ENCODE assay signal across 13 cellular contexts in genomic region chr9:95089257-95089873, GRCh38.
DNase-seq lines count a peak whose midpoint lies in the region; FAIRE-seq and TF ChIP-seq lines count a peak whose summit lies in the region.
"Had no signal": no experiment of that assay in that cellular context is flagged by ENCODE, and none has a peak within 500 bp of the region (broad histone marks: within the 10 kb centered on the region; RNA-seq: fewer than 3 reads in every experiment).

No MANE protein-coding gene starts in this region.

- no peak overlapping the region for H3K18ac ChIP-seq in H1 (ENCODE audit: extremely low read depth, low read length)

- TF ChIP-seq EP300 in H1 (IDR thresholded peaks at IDR 0.05; ENCODE audit: borderline replicate concordance in 1 of 2, low read depth in 2 of 2, low read length in 2 of 2) (no peak), tibial nerve (IDR thresholded peaks at IDR 0.05) (no peak)

- H3K56ac ChIP-seq in H1 (replicated peaks; ENCODE audit: insufficient read length, low read depth, low read length): no peak overlapping the region

- CTCF ChIA-PET in H1 (lab: Charles Lee; ENCODE audit: partially characterized antibody): interaction anchor here (0.7 to 2.8 kb wide), 11 partner anchors 13 to 409 kb away, joined by 3 to 20 read pairs (median 3); no protein-coding TSS in a partner anchor

- H3K4me1 Mint-ChIP-seq in neural progenitor cell: peaks cover 83% of the 10 kb centered on the region

- H3K9me2 ChIP-seq in Karpas-422 (replicated peaks; ENCODE audit: insufficient read depth, low read length): no peaks in the 10 kb centered on the region

- no peak overlapping the region for H2BK12ac ChIP-seq in H1 (ENCODE audit: low read depth, low read length)

- H3K27ac ChIP-seq in H1 (ENCODE audit: low read depth, low read length) (no peak overlapping the region), neural progenitor cell (no peak overlapping the region), tibial nerve (peak overlapping the region; percentile 70 to 97 (median 88)), Karpas-422 (ENCODE audit: low read length) (no peak overlapping the region)

- no peak overlapping the region for H3K23ac ChIP-seq in H1 (ENCODE audit: insufficient read length)

- peaks cover 31% of the 10 kb centered on the region for H3F3A ChIP-seq in neural progenitor cell (ENCODE audit: low read depth)

- peak; percentile 16 for DNase-seq in DMS 273 (lab: John Stamatoyannopoulos, UW; ENCODE audit: unreplicated experiment)
- DNase-seq in DMS 273 treated with DMSO at 0.1 percent for 48 hours (lab: John Stamatoyannopoulos, UW): no peak
- no peak for DNase-seq in H1 (ENCODE audit: low read depth in 1 of 2, low spot score in 2 of 2)
- DNase-seq in neural progenitor cell (ENCODE audit: low spot score): no peak
- DNase-seq in tibial nerve (ENCODE audit: low spot score in 2 of 2): no peak
- no peak for DNase-seq in activated CD4-positive, CD25-positive, alpha-beta regulatory T cell treated with anti-CD3 and anti-CD28 coated beads, Interleukin-2, amount 50 U/mL, for 72 hours
- DNase-seq in Karpas-422: no peak
- no peak for DNase-seq in COLO668 (lab: John Stamatoyannopoulos, UW; ENCODE audit: unreplicated experiment)
- DNase-seq: activated T-cell treated with anti-CD3 and anti-CD28 coated beads, Interleukin-2, amount 50 U/mL, for 4 hours; MV-4-11; nephron progenitor cell had no signal

- H3K4me1 ChIP-seq in H1 (replicated peaks in 1 of 4; ENCODE audit: control insufficient read depth in 3 of 4, insufficient read depth in 4 of 4, low read length in 3 of 4) (peaks cover 0 to 12% (median 7%) of the 10 kb centered on the region in 4 experiments), neural progenitor cell (peaks cover 29% of the 10 kb centered on the region), tibial nerve (peaks cover 0 to 100% (median 80%) of the 10 kb centered on the region in 4 donors), Karpas-422 (ENCODE audit: low read length) (no peaks in the 10 kb centered on the region)

- H3K79me2 ChIP-seq in H1 (ENCODE audit: control insufficient read depth in 1 of 2, insufficient read depth in 2 of 2, low read length in 2 of 2) (no peaks in the 10 kb centered on the region), neural progenitor cell (ENCODE audit: low read depth) (no peaks in the 10 kb centered on the region), Karpas-422 (ENCODE audit: low read length) (no peaks in the 10 kb centered on the region)

- H4K5ac ChIP-seq in H1 (ENCODE audit: insufficient read length, low read depth, low read length): no peak overlapping the region

- POLR2A ChIA-PET in H1 (lab: Charles Lee; ENCODE audit: partially characterized antibody): interaction anchor here (0.6 kb wide), 1 partner anchor 108 kb away, joined by 3 read pairs; no protein-coding TSS in a partner anchor

- H4K20me1 ChIP-seq in H1 (replicated peaks in 1 of 2; ENCODE audit: control insufficient read depth in 1 of 2, insufficient read depth in 2 of 2, low read length in 2 of 2): peaks cover 1 to 2% of the 10 kb centered on the region in 2 experiments
- H4K20me1 ChIP-seq in neural progenitor cell (ENCODE audit: low read depth): peaks cover 62% of the 10 kb centered on the region
- H4K20me1 ChIP-seq in Karpas-422 (ENCODE audit: insufficient read depth, low read depth, low read length): no peaks in the 10 kb centered on the region

- no peak overlapping the region for H3K14ac ChIP-seq in H1 (ENCODE audit: insufficient read length)

- WGBS in H1 (ENCODE audit: extremely low coverage in 1 of 2, insufficient coverage in 1 of 2, insufficient read length in 1 of 2, insufficient replicate concordance in 2 of 2, low coverage in 1 of 2, low lambda C conversion rate in 2 of 2, missing lambda C conversion rate in 1 of 2), 2 experiments: 90% methylated on average over 14 of the region's 14 CpGs; no CpG with 5 or more reads in 1 of the 2 experiments
- 76 to 78% methylated on average over 13 to 14 of the region's 14 CpGs for WGBS in tibial nerve, 2 donors

- no peak overlapping the region for H2AFZ ChIP-seq in H1 (ENCODE audit: low read length)
- H2AFZ ChIP-seq in neural progenitor cell (replicated peaks): no peak overlapping the region
- no peak overlapping the region for H2AFZ ChIP-seq in Karpas-422 (ENCODE audit: low read length)

- no peak overlapping the region for H2AK5ac ChIP-seq in H1 (ENCODE audit: low read depth, low read length)

- H3K36me3 Mint-ChIP-seq in neural progenitor cell: peaks cover 26% of the 10 kb centered on the region

- H3K9ac ChIP-seq in H1 (replicated peaks in 1 of 4; ENCODE audit: extremely low read depth in 1 of 4, low read depth in 3 of 4, low read length in 3 of 4): no peak overlapping the region
- no peak overlapping the region for H3K9ac ChIP-seq in neural progenitor cell
- H3K9ac ChIP-seq in Karpas-422 (ENCODE audit: low read length): no peak overlapping the region

- TF ChIP-seq POLR2A in H1 (IDR thresholded peaks at IDR 0.05; ENCODE audit: control extremely low read depth in 1 of 2, low read depth in 2 of 2, low read length in 2 of 2) (no peak), tibial nerve (IDR thresholded peaks at IDR 0.05) (no peak)

- TF ChIP-seq CTCF in H1 (IDR thresholded peaks at IDR 0.05; ENCODE audit: control extremely low read depth in 1 of 3, insufficient read depth in 1 of 3, low read depth in 1 of 3, low read length in 3 of 3) (no peak), neural progenitor cell (IDR thresholded peaks at IDR 0.05) (no peak), tibial nerve (IDR thresholded peaks at IDR 0.05) (no peak)

- no peak overlapping the region for H2BK20ac ChIP-seq in H1 (ENCODE audit: low read length)

- H3K4ac ChIP-seq in H1 (replicated peaks; ENCODE audit: insufficient read length, low read depth, low read length): peak overlapping the region; percentile 14

- H3K9me3 Mint-ChIP-seq in neural progenitor cell: no peaks in the 10 kb centered on the region
- H3K9me3 Mint-ChIP-seq: activated T-cell treated with anti-CD3 and anti-CD28 coated beads, Interleukin-2, amount 50 U/mL, for 4 hours; nephron progenitor cell; stimulated activated naive CD8-positive, alpha-beta T cell treated with anti-CD3 and anti-CD28 coated beads, Interleukin-15, Interleukin-2, amounts not matched to agents 100 ng/mL and 50 ng/mL, for 24 hours had no signal

- H3K27ac Mint-ChIP-seq in neural progenitor cell: peak overlapping the region; percentile 90
- H3K27ac Mint-ChIP-seq: nephron progenitor cell; stimulated activated naive CD8-positive, alpha-beta T cell treated with anti-CD3 and anti-CD28 coated beads, Interleukin-15, Interleukin-2, amounts not matched to agents 100 ng/mL and 50 ng/mL, for 24 hours had no signal

- H3K79me1 ChIP-seq in H1 (ENCODE audit: low read depth, low read length): no peaks in the 10 kb centered on the region

- H3K4me3 ChIP-seq in H1 (ENCODE audit: extremely low read depth in 1 of 4, insufficient read depth in 2 of 4, low read depth in 3 of 4, low read length in 4 of 4) (no peak overlapping the region), neural progenitor cell (no peak overlapping the region), tibial nerve (no peak overlapping the region), Karpas-422 (ENCODE audit: low read length) (no peak overlapping the region)

- no peak overlapping the region for H4K91ac ChIP-seq in H1 (replicated peaks; ENCODE audit: insufficient read length, low read length)

- FAIRE-seq in H1 (lab: Jason Lieb, UNC): no peak
- FAIRE-seq: A204.1 had no signal

- no peak for TF ChIP-seq RAD21 in H1 (IDR thresholded peaks at IDR 0.05 in 1 of 2, conservative IDR thresholded peaks at IDR 0.05 in 1 of 2; ENCODE audit: low read depth in 2 of 2, low read length in 2 of 2)

- H3K4me2 ChIP-seq in H1 (ENCODE audit: insufficient read depth in 1 of 2, low read depth in 2 of 2, low read length in 2 of 2): no peak overlapping the region; a peak in 1 of 4 replicates
- no peak overlapping the region for H3K4me2 ChIP-seq in neural progenitor cell
- no peak overlapping the region for H3K4me2 ChIP-seq in Karpas-422 (ENCODE audit: low read depth, low read length, poor library complexity, severe bottlenecking)

- H3K36me3 ChIP-seq in H1 (ENCODE audit: control insufficient read depth in 2 of 4, insufficient read depth in 4 of 4, low read length in 3 of 4) (peaks cover 0 to 2% (median 0%) of the 10 kb centered on the region in 4 experiments; a peak in 1 of 8 replicates), neural progenitor cell (no peaks in the 10 kb centered on the region), tibial nerve (peaks cover 0 to 40% (median 11%) of the 10 kb centered on the region in 3 donors), Karpas-422 (ENCODE audit: insufficient read depth, low read length) (no peaks in the 10 kb centered on the region)

- H3K27me3 ChIP-seq in H1 (replicated peaks in 1 of 4; ENCODE audit: control insufficient read depth in 3 of 4, extremely low read depth in 1 of 4, insufficient read depth in 3 of 4, low read length in 3 of 4) (no peaks in the 10 kb centered on the region), neural progenitor cell (no peaks in the 10 kb centered on the region), tibial nerve (no peaks in the 10 kb centered on the region), Karpas-422 (ENCODE audit: low read length) (no peaks in the 10 kb centered on the region)

- no peak overlapping the region for H2BK5ac ChIP-seq in H1 (ENCODE audit: low read depth, low read length)

- peaks cover 22% of the 10 kb centered on the region for H3K27me3 Mint-ChIP-seq in neural progenitor cell (ENCODE audit: insufficient read depth, low read depth)
- H3K27me3 Mint-ChIP-seq: stimulated activated naive CD8-positive, alpha-beta T cell treated with anti-CD3 and anti-CD28 coated beads, Interleukin-15, Interleukin-2, amounts not matched to agents 100 ng/mL and 50 ng/mL, for 24 hours had no signal

- H2BK120ac ChIP-seq in H1 (replicated peaks; ENCODE audit: low read depth, low read length): no peak overlapping the region

- no peaks in the 10 kb centered on the region for H3K23me2 ChIP-seq in H1 (ENCODE audit: low read depth, low read length)

- no peak overlapping the region for H3K4me3 Mint-ChIP-seq in neural progenitor cell
- H3K4me3 Mint-ChIP-seq: activated T-cell treated with anti-CD3 and anti-CD28 coated beads, Interleukin-2, amount 50 U/mL, for 4 hours; nephron progenitor cell; stimulated activated naive CD8-positive, alpha-beta T cell treated with anti-CD3 and anti-CD28 coated beads, Interleukin-15, Interleukin-2, amounts not matched to agents 100 ng/mL and 50 ng/mL, for 24 hours had no signal

- H2BK15ac ChIP-seq in H1 (ENCODE audit: low read length): no peak overlapping the region

- no peak overlapping the region for H4K8ac ChIP-seq in H1 (ENCODE audit: extremely low read depth, insufficient read depth, low read length)

- H3K9me3 ChIP-seq in H1 (ENCODE audit: insufficient read depth in 2 of 2, low read depth in 1 of 2, low read length in 1 of 2) (no peaks in the 10 kb centered on the region), neural progenitor cell (ENCODE audit: low read depth) (no peaks in the 10 kb centered on the region), tibial nerve (no peaks in the 10 kb centered on the region), Karpas-422 (ENCODE audit: low read length) (no peaks in the 10 kb centered on the region)

TF ChIP-seq in H1, 55 proteins besides CTCF, POLR2A, EP300 and RAD21:
- TF ChIP-seq FOSL1 (IDR thresholded peaks at IDR 0.05; ENCODE audit: insufficient read depth, low read depth, low read length): no peak
- no peak for TF ChIP-seq KDM5A (IDR thresholded peaks at IDR 0.05; ENCODE audit: low read length)

Comparison
In these comparisons a context has a peak if more than half of its experiments do, and no peak if none do; other contexts are left out.
1. H3K27ac ChIP-seq: peak in tibial nerve (4 of 4); none in H1 (single experiment), neural progenitor cell (single experiment) and Karpas-422 (single experiment).